Comparison of ENCODE assay signal across 8 cellular contexts in the genomic region with DNA sequence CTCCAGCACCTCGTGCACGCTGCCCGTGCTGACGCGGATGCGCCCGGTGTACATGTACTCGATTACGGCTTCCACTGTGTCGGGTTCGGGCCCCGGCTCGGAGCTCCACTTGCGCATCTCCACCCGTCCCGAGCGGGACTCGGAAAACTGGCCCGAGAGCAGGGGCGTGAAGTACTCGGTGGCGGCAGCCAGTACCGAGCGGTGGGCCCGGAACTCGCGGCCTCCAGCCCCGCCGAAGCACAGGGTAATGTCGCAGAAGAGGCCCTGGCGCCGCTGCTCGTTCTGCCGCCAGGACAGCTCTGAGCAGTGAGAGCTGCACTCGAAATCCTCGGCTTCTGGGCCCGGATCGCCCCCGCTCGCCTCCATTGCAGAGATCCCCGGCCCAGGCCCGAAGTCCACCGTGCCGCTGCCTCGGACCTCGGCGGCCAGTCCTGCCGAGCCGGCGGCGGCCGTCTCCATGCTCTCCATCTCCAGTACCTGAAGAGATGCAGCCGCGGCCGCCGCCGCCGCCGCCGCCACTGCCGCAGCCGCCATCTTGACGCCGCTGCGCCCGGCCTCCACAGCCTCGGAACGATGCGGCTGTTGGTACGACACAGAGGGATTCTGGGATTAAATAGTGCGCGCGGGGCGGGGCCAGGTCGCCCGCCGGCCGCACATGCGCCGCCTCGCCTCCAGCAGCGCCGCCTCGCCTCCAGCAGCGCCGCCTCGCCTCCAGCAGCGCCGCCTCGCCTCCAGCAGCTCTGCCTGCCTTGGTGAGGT. TPM values are rescaled to one million over a fixed set of nuclear protein-coding genes. Genes with fewer than 3 reads are reported as not detected.
DNase-seq lines count a peak whose midpoint lies in the region; ATAC-seq and TF ChIP-seq lines count a peak whose summit lies in the region.

A gene with protein sequence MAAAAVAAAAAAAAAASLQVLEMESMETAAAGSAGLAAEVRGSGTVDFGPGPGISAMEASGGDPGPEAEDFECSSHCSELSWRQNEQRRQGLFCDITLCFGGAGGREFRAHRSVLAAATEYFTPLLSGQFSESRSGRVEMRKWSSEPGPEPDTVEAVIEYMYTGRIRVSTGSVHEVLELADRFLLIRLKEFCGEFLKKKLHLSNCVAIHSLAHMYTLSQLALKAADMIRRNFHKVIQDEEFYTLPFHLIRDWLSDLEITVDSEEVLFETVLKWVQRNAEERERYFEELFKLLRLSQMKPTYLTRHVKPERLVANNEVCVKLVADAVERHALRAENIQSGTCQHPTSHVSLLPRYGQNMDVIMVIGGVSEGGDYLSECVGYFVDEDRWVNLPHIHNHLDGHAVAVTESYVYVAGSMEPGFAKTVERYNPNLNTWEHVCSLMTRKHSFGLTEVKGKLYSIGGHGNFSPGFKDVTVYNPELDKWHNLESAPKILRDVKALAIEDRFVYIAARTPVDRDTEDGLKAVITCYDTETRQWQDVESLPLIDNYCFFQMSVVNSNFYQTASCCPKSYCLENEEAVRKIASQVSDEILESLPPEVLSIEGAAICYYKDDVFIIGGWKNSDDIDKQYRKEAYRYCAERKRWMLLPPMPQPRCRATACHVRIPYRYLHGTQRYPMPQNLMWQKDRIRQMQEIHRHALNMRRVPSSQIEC (minus strand): TSS at position 587 of the 759 bp plus-strand sequence. CDS start 53 bp downstream, at position 534.

- H3K27me3 ChIP-seq in adipocyte (replicated peaks; ENCODE audit: control insufficient read depth, insufficient read depth, low read length), result no peaks in the 10 kb centered on the region
- H3K27me3 ChIP-seq in heart right ventricle, result no peaks in the 10 kb centered on the region
- no peaks in the 10 kb centered on the region for H3K27me3 ChIP-seq in upper lobe of left lung

- intact Hi-C loops in heart right ventricle (cut with DNase I) (no loop called here), posterior vena cava (cut with DNase I) (no loop called here)

- H3K27ac ChIP-seq in heart right ventricle (peak within 1 kb of the TSS; percentile 49 to 96 (median 92)), upper lobe of left lung (peak within 1 kb of the TSS; percentile 86 to 96 (median 94))

- ATAC-seq in HG02678 (IDR thresholded peaks at IDR 0.05; ENCODE audit: unreplicated experiment) (peak; percentile 91), heart right ventricle (peak; percentile 96 to 99 (median 98)), upper lobe of left lung (ENCODE audit: low FRiP score in 2 of 2) (peak; percentile 93 to 97)

- peak within 1 kb of the TSS; percentile 74 for H3K4me3 ChIP-seq in GM12865 (ENCODE audit: low read depth, low read length)
- H3K4me3 ChIP-seq in adipocyte (ENCODE audit: low read length), result peak within 1 kb of the TSS; percentile 92
- peak within 1 kb of the TSS; percentile 86 to 100 (median 96) for H3K4me3 ChIP-seq in heart right ventricle
- peak within 1 kb of the TSS; percentile 60 to 99 (median 83) for H3K4me3 ChIP-seq in upper lobe of left lung

- H3K9me3 ChIP-seq in adipocyte (ENCODE audit: control insufficient read depth, low read length) (no peaks in the 10 kb centered on the region), heart right ventricle (no peaks in the 10 kb centered on the region), upper lobe of left lung (no peaks in the 10 kb centered on the region)

- peak; percentile 94 for DNase-seq in GM12865 (ENCODE audit: low read depth)
- DNase-seq in NCI-H1417 (lab: John Stamatoyannopoulos, UW), result peak; percentile 89 to 94 (median 91)
- peak; percentile 89 for DNase-seq in SW480 (ENCODE audit: low spot score)
- peak; percentile 97 for DNase-seq in adipocyte (ENCODE audit: low read depth)
- DNase-seq in heart right ventricle, result peak; percentile 87
- peak; percentile 96 for DNase-seq in posterior vena cava (ENCODE audit: low spot score)
- DNase-seq in upper lobe of left lung, result peak; percentile 92 to 97

- peaks cover 35% of the 10 kb centered on the region for H3K36me3 ChIP-seq in adipocyte (ENCODE audit: control insufficient read depth, insufficient read depth, low read length, severe bottlenecking)
- peaks cover 0 to 36% (median 6%) of the 10 kb centered on the region in 9 donors for H3K36me3 ChIP-seq in heart right ventricle
- peaks cover 6 to 35% (median 20%) of the 10 kb centered on the region in 4 donors for H3K36me3 ChIP-seq in upper lobe of left lung

- H3K9ac ChIP-seq in adipocyte (ENCODE audit: low read length), result peak within 1 kb of the TSS; percentile 96

- 0% methylated on average over 88 to 90 of the region's 90 CpGs for WGBS in heart right ventricle, 2 donors
- WGBS in upper lobe of left lung, 2 donors, result 0% methylated on average over 37 of the region's 90 CpGs; no CpG with 5 or more reads in 1 of the 2 donors

- H3K4me1 ChIP-seq in adipocyte (ENCODE audit: control insufficient read depth, insufficient read depth, low read length) (peaks cover 14% of the 10 kb centered on the region), heart right ventricle (peaks cover 5 to 53% (median 39%) of the 10 kb centered on the region in 9 donors), upper lobe of left lung (peaks cover 14 to 39% (median 24%) of the 10 kb centered on the region in 4 donors)

- TF ChIP-seq POLR2A in upper lobe of left lung (IDR thresholded peaks at IDR 0.05), result peak in 3 of 4 donors; percentile 78 to 90 (median 80)

- TF ChIP-seq CTCF in GM12865 (IDR thresholded peaks at IDR 0.05; ENCODE audit: insufficient read depth, low read depth, low read length, missing control alignments), result no peak
- TF ChIP-seq CTCF in heart right ventricle (IDR thresholded peaks at IDR 0.05), result peak in 3 of 9 donors; percentile 11 to 34 (median 31)
- peak in 3 of 6 experiments; percentile 11 to 30 (median 30) for TF ChIP-seq CTCF in upper lobe of left lung (IDR thresholded peaks at IDR 0.05)

- TF ChIP-seq EP300 in upper lobe of left lung (IDR thresholded peaks at IDR 0.05), result no peak

RNA-seq across cellular contexts. Expression of the gene that starts here (rescaled TPM):
- 1 to 10 TPM; 2.1 to 4.9 (median 3.6) TPM for total RNA-seq in heart right ventricle
- polyA plus RNA-seq in heart right ventricle, result 1 to 10 TPM; 1.4 TPM
- 10 to 100 TPM; 10.9 to 12.1 TPM for total RNA-seq in posterior vena cava
- 10 to 100 TPM; 13.3 to 25.2 (median 15.5) TPM for total RNA-seq in upper lobe of left lung

Comparison
In these comparisons a context has a peak if more than half of its experiments do, and no peak if none do; other contexts are left out.
1. Peak in every context shown above with its lines: DNase-seq, ATAC-seq, H3K4me3 ChIP-seq and H3K27ac ChIP-seq.